18 cellular contexts compared by ENCODE assay signal in the genomic region with DNA sequence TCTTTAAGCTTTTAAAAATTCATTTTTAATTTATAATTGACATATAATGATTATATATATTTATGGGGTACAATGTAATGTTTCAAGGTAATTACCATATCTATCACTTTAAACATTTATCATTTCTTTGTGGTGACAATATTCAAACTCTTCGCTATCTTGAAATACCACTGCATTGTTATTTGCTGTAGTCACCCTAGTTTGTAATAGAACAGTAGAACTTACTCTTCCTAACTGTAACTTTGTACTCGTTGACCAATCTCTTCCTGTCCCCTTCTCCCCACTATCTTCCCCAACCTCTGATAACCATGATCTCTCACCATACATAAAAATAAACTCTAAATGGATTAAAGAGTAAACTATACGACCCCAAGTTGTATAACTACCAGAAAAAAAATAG.
"Had no signal": no experiment of that assay in that cellular context is flagged by ENCODE, and none has a peak within 500 bp of the region (broad histone marks: within the 10 kb centered on the region; RNA-seq: fewer than 3 reads in every experiment).

No MANE protein-coding gene starts in this region.

- H3K4me1 ChIP-seq: lower lobe of right lung, uterus had no signal

- H3K27ac Mint-ChIP-seq: activated naive CD8-positive, alpha-beta T cell; brain; immature natural killer cell; natural killer cell treated with Interleukin-12 subunit alpha and Interleukin-12 subunit beta and Interleukin-15 and Interleukin-18, amount 100 ng/mL, for 72 hours; stimulated activated effector memory CD8-positive, alpha-beta T cell treated with anti-CD3 and anti-CD28 coated beads, Interleukin-12 subunit alpha, Interleukin-12 subunit beta, amount 100 ng/mL, for 72 hours; stimulated activated naive CD8-positive, alpha-beta T cell treated with anti-CD3 and anti-CD28 coated beads, Interleukin-15, Interleukin-2, amounts not matched to agents 100 ng/mL and 50 ng/mL, for 24 hours; T-cell; type B pancreatic cell had no signal

- H3K9me3 ChIP-seq: lower lobe of right lung, mucosa of descending colon, uterus had no signal

- H3K4me3 ChIP-seq: lower lobe of right lung, mucosa of descending colon, uterus had no signal

- H3K4me3 Mint-ChIP-seq: activated naive CD8-positive, alpha-beta T cell; brain; immature natural killer cell; natural killer cell treated with Interleukin-12 subunit alpha and Interleukin-12 subunit beta and Interleukin-15 and Interleukin-18, amount 100 ng/mL, for 72 hours; stimulated activated effector memory CD8-positive, alpha-beta T cell treated with anti-CD3 and anti-CD28 coated beads, Interleukin-12 subunit alpha, Interleukin-12 subunit beta, amount 100 ng/mL, for 72 hours; stimulated activated naive CD8-positive, alpha-beta T cell treated with anti-CD3 and anti-CD28 coated beads, Interleukin-15, Interleukin-2, amounts not matched to agents 100 ng/mL and 50 ng/mL, for 24 hours; T-cell; type B pancreatic cell had no signal

- H3K9me3 Mint-ChIP-seq: immature natural killer cell; natural killer cell treated with Interleukin-12 subunit alpha and Interleukin-12 subunit beta and Interleukin-15 and Interleukin-18, amount 100 ng/mL, for 72 hours; stimulated activated effector memory CD8-positive, alpha-beta T cell treated with anti-CD3 and anti-CD28 coated beads, Interleukin-12 subunit alpha, Interleukin-12 subunit beta, amount 100 ng/mL, for 72 hours; stimulated activated naive CD8-positive, alpha-beta T cell treated with anti-CD3 and anti-CD28 coated beads, Interleukin-15, Interleukin-2, amounts not matched to agents 100 ng/mL and 50 ng/mL, for 24 hours; type B pancreatic cell had no signal

- ATAC-seq: lower lobe of right lung; mucosa of descending colon; natural killer cell treated with Interleukin-12 subunit alpha and Interleukin-12 subunit beta and Interleukin-15 and Interleukin-18, amount 100 ng/mL, for 72 hours; sciatic nerve; stimulated activated effector memory CD8-positive, alpha-beta T cell treated with anti-CD3 and anti-CD28 coated beads, Interleukin-12 subunit alpha, Interleukin-12 subunit beta, amount 100 ng/mL, for 72 hours; T-cell had no signal

- H3K27me3 Mint-ChIP-seq: activated naive CD8-positive, alpha-beta T cell; brain; natural killer cell treated with Interleukin-12 subunit alpha and Interleukin-12 subunit beta and Interleukin-15 and Interleukin-18, amount 100 ng/mL, for 72 hours; stimulated activated naive CD8-positive, alpha-beta T cell treated with anti-CD3 and anti-CD28 coated beads, Interleukin-15, Interleukin-2, amounts not matched to agents 100 ng/mL and 50 ng/mL, for 24 hours; T-cell; type B pancreatic cell had no signal

- H3K27ac ChIP-seq: heart left ventricle, lower lobe of right lung, uterus had no signal

- H3K4me1 Mint-ChIP-seq: brain; immature natural killer cell; stimulated activated effector memory CD8-positive, alpha-beta T cell treated with anti-CD3 and anti-CD28 coated beads, Interleukin-12 subunit alpha, Interleukin-12 subunit beta, amount 100 ng/mL, for 72 hours had no signal

- H3K27me3 ChIP-seq: heart left ventricle, uterus had no signal

- H3K36me3 ChIP-seq: uterus had no signal

- DNase-seq: activated CD4-positive, alpha-beta T cell treated with anti-CD3 and anti-CD28 coated beads, Interleukin-2, amount 50 U/mL, for 48 hours; activated CD8-positive, alpha-beta memory T cell treated with anti-CD3 and anti-CD28 coated beads for 24 hours; activated effector memory CD4-positive, alpha-beta T cell treated with Interleukin-2 at 50 U/mL for 16 hours; activated naive CD4-positive, alpha-beta T cell treated with Interleukin-2 at 50 U/mL for 16 hours; aorta; heart left ventricle; lower lobe of right lung had no signal
